ENCODE assay signal across 14 cellular contexts in the genomic region with DNA sequence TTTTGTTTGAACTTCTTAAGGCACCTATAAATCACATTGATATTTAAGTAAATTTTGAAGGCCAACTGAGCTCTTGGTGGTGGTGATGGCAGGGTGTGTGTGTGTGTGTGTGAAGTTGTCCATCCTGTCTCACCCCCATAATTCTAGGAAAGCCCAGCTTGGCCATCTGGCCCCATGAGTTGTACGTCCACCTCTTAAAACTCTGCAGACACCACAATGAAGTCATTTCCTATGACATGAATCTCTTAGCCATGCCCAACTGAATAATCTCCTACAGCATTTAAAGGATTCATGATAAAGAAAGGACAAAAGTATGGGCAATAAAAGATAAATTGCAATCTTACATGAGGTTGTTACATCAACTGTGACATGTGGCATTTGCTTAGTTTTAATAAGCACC.
DNase-seq lines count a peak whose midpoint lies in the region; ATAC-seq and TF ChIP-seq lines count a peak whose summit lies in the region.
"Had no signal": no experiment of that assay in that cellular context is flagged by ENCODE, and none has a peak within 500 bp of the region (broad histone marks: within the 10 kb centered on the region; RNA-seq: fewer than 3 reads in every experiment).

No MANE protein-coding gene starts in this region.

- no peaks in the 10 kb centered on the region for H3K27me3 ChIP-seq in SJCRH30
- H3K27me3 ChIP-seq in osteoblast (ENCODE audit: insufficient read depth, low read length), result no peaks in the 10 kb centered on the region
- H3K27me3 ChIP-seq: Peyer's patch had no signal

- no peak overlapping the region for H3K4me3 Mint-ChIP-seq in activated CD4-positive, alpha-beta T cell treated with anti-CD3 and anti-CD28 coated beads, Interleukin-2, amount 10 ng/mL, durations not matched to agents 24 days and 14 days
- H3K4me3 Mint-ChIP-seq: CD14-positive monocyte had no signal

- no peak overlapping the region for H3K27ac Mint-ChIP-seq in activated CD4-positive, alpha-beta T cell treated with anti-CD3 and anti-CD28 coated beads, Interleukin-2, amount 10 ng/mL, durations not matched to agents 24 days and 14 days

- no peaks in the 10 kb centered on the region for H3K36me3 ChIP-seq in SJCRH30
- H3K36me3 ChIP-seq in osteoblast (ENCODE audit: insufficient read depth, low read length), result no peaks in the 10 kb centered on the region
- H3K36me3 ChIP-seq: Peyer's patch had no signal

- ATAC-seq in left ventricle myocardium superior (no peak), Right ventricle myocardium superior (ENCODE audit: poor library complexity) (no peak)
- ATAC-seq: HepG2 had no signal

- H3K4me3 ChIP-seq in SJCRH30 (no peak overlapping the region), foreskin fibroblast (ENCODE audit: low read depth in 1 of 2, low read length in 2 of 2) (no peak overlapping the region), osteoblast (ENCODE audit: insufficient read depth, low read length) (no peak overlapping the region)
- H3K4me3 ChIP-seq: Peyer's patch had no signal

- no peak overlapping the region for H2AFZ ChIP-seq in osteoblast (ENCODE audit: low read length)

- peaks cover 2% of the 10 kb centered on the region for H3K4me1 Mint-ChIP-seq in activated CD4-positive, alpha-beta T cell treated with anti-CD3 and anti-CD28 coated beads, Interleukin-2, amount 10 ng/mL, durations not matched to agents 24 days and 14 days

- intact Hi-C loops in activated CD4-positive, alpha-beta T cell treated with anti-CD3 and anti-CD28 coated beads, Interleukin-2, amount 10 ng/mL, durations not matched to agents 24 days and 14 days (cut with micrococcal nuclease), result loop anchor here (10.0 kb wide), 2 partner anchors 88 to 158 kb away; no protein-coding TSS in a partner anchor
- intact Hi-C loops in left ventricle myocardium superior (cut with micrococcal nuclease), result no loop called here
- intact Hi-C loops in Right ventricle myocardium superior (cut with DNase I), result no loop called here

- peak overlapping the region; percentile 56 for H3K27ac ChIP-seq in SJCRH30
- H3K27ac ChIP-seq in osteoblast (ENCODE audit: low read depth, low read length), result no peak overlapping the region
- H3K27ac ChIP-seq: Peyer's patch had no signal

- peak; percentile 33 for DNase-seq in activated CD4-positive, alpha-beta T cell treated with anti-CD3 and anti-CD28 coated beads, Interleukin-2, amount 10 ng/mL, durations not matched to agents 24 days and 14 days
- no peak for DNase-seq in activated CD4-positive, alpha-beta T cell treated with anti-CD3 and anti-CD28 coated beads, Interleukin-2, amount 50 U/mL, for 4 hours
- DNase-seq in SJCRH30, result no peak
- DNase-seq in foreskin fibroblast, result peak; percentile 40 to 60
- DNase-seq in GM13976 (ENCODE audit: low spot score), result no peak
- DNase-seq in osteoblast (ENCODE audit: insufficient read length, low spot score, missing footprints), result no peak
- no peak for DNase-seq in left ventricle myocardium superior
- no peak for DNase-seq in Right ventricle myocardium superior
- DNase-seq: NCI-H187 treated with DMSO at 0.1 percent for 48 hours, NCI-H82, Peyer's patch, SHP77 treated with DMSO at 0.1 percent for 48 hours had no signal

- H3K79me2 ChIP-seq in osteoblast (ENCODE audit: insufficient read depth, low read length), result no peaks in the 10 kb centered on the region

- H3K9me3 ChIP-seq in SJCRH30 (replicated peaks) (no peaks in the 10 kb centered on the region), osteoblast (ENCODE audit: low read depth, low read length) (no peaks in the 10 kb centered on the region)
- H3K9me3 ChIP-seq: Peyer's patch had no signal

- no peaks in the 10 kb centered on the region for H4K20me1 ChIP-seq in osteoblast (ENCODE audit: insufficient read depth, low read length)

- no peaks in the 10 kb centered on the region for H3K36me3 Mint-ChIP-seq in activated CD4-positive, alpha-beta T cell treated with anti-CD3 and anti-CD28 coated beads, Interleukin-2, amount 10 ng/mL, durations not matched to agents 24 days and 14 days (ENCODE audit: low read depth)
- H3K36me3 Mint-ChIP-seq: CD14-positive monocyte had no signal

- peaks cover 9% of the 10 kb centered on the region for H3K27me3 Mint-ChIP-seq in activated CD4-positive, alpha-beta T cell treated with anti-CD3 and anti-CD28 coated beads, Interleukin-2, amount 10 ng/mL, durations not matched to agents 24 days and 14 days

- in situ Hi-C loops in GM13976 (cut with MboI; ENCODE audit: low sequenced_read_pairs, unreplicated experiment), result no loop called here

- no peak overlapping the region for H3K4me2 ChIP-seq in osteoblast (ENCODE audit: insufficient read depth, low read length)

- TF ChIP-seq CTCF in foreskin fibroblast (IDR thresholded peaks at IDR 0.05; ENCODE audit: low read depth, low read length) (no peak), GM13976 (IDR thresholded peaks at IDR 0.05; ENCODE audit: borderline replicate concordance, control extremely low read depth, extremely low read depth, insufficient read depth, missing control alignments) (no peak), osteoblast (IDR thresholded peaks at IDR 0.05; ENCODE audit: extremely low read depth, low read depth, low read length) (no peak)

- H3K4me1 ChIP-seq in SJCRH30 (peaks cover 21% of the 10 kb centered on the region), osteoblast (ENCODE audit: insufficient read depth, low read length) (peaks cover 2% of the 10 kb centered on the region)

- no peaks in the 10 kb centered on the region for H3K9me3 Mint-ChIP-seq in activated CD4-positive, alpha-beta T cell treated with anti-CD3 and anti-CD28 coated beads, Interleukin-2, amount 10 ng/mL, durations not matched to agents 24 days and 14 days
- H3K9me3 Mint-ChIP-seq: CD14-positive monocyte had no signal

Comparison
In these comparisons a context has a peak if more than half of its experiments do, and no peak if none do; other contexts are left out.
1. DNase-seq: peak in activated CD4-positive, alpha-beta T cell treated with anti-CD3 and anti-CD28 coated beads, Interleukin-2, amount 10 ng/mL, durations not matched to agents 24 days and 14 days (single experiment) and foreskin fibroblast (2 of 2); none in activated CD4-positive, alpha-beta T cell treated with anti-CD3 and anti-CD28 coated beads, Interleukin-2, amount 50 U/mL, for 4 hours (0 of 2), SJCRH30 (0 of 2), GM13976 (single experiment), osteoblast (single experiment), left ventricle myocardium superior (single experiment) and Right ventricle myocardium superior (single experiment).